Comparison of ENCODE assay signal across 9 cellular contexts in genomic region chr14:88233915-88234314, GRCh38.
DNase-seq lines count a peak whose midpoint lies in the region; ATAC-seq and TF ChIP-seq lines count a peak whose summit lies in the region.
"Had no signal": no experiment of that assay in that cellular context is flagged by ENCODE, and none has a peak within 500 bp of the region (broad histone marks: within the 10 kb centered on the region; RNA-seq: fewer than 3 reads in every experiment).

No MANE protein-coding gene starts in this region.

- no TSS peak for BruUV-seq in Caco-2 (replicated peaks; lab: Mats Ljungman, UMichigan)

- H3K9me3 ChIP-seq in Caco-2, result no peaks in the 10 kb centered on the region

- H3K27me3 ChIP-seq in Caco-2 (replicated peaks; ENCODE audit: control insufficient read depth, insufficient read depth, low read length), result no peaks in the 10 kb centered on the region

- CTCF ChIA-PET in Caco-2 (lab: Charles Lee), result interaction anchor here (0.5 to 2.4 kb wide), 3 partner anchors 45 to 221 kb away, joined by 3 to 14 read pairs (median 4); no protein-coding TSS in a partner anchor

- intact Hi-C loops in Caco-2 (cut with micrococcal nuclease; ENCODE audit: unreplicated experiment), result loop anchor here (1.0 to 2.0 kb wide), 4 partner anchors 45 to 289 kb away; no protein-coding TSS in a partner anchor

- H3K36me3 Mint-ChIP-seq in Caco-2 (ENCODE audit: insufficient read depth, unreplicated experiment), result no peaks in the 10 kb centered on the region
- H3K36me3 Mint-ChIP-seq in naive thymus-derived CD8-positive, alpha-beta T cell, result peaks cover 0 to 12% (median 7%) of the 10 kb centered on the region in 3 donors
- H3K36me3 Mint-ChIP-seq: natural killer cell had no signal

- no peak overlapping the region for H3K4me3 Mint-ChIP-seq in Caco-2 (ENCODE audit: unreplicated experiment)
- no peak overlapping the region for H3K4me3 Mint-ChIP-seq in naive thymus-derived CD8-positive, alpha-beta T cell
- H3K4me3 Mint-ChIP-seq: natural killer cell had no signal

- no peak for ATAC-seq in GM21786 (IDR thresholded peaks at IDR 0.05; ENCODE audit: unreplicated experiment)
- ATAC-seq in naive thymus-derived CD8-positive, alpha-beta T cell, result no peak
- ATAC-seq: natural killer cell had no signal

- no peaks in the 10 kb centered on the region for H3K4me1 Mint-ChIP-seq in Caco-2 (ENCODE audit: low read depth, unreplicated experiment)
- H3K4me1 Mint-ChIP-seq in naive thymus-derived CD8-positive, alpha-beta T cell, result no peaks in the 10 kb centered on the region
- H3K4me1 Mint-ChIP-seq: natural killer cell had no signal

- no peak overlapping the region for H3K4me3 ChIP-seq in Caco-2 (ENCODE audit: low read depth, low read length)
- H3K4me3 ChIP-seq in GM12875 (ENCODE audit: low read depth, low read length), result no peak overlapping the region
- H3K4me3 ChIP-seq in epithelial cell of esophagus (ENCODE audit: low read length), result no peak overlapping the region

- no peaks in the 10 kb centered on the region for H3K27me3 Mint-ChIP-seq in Caco-2 (ENCODE audit: insufficient read depth, unreplicated experiment)
- H3K27me3 Mint-ChIP-seq in naive thymus-derived CD8-positive, alpha-beta T cell, result peaks cover 8 to 35% (median 10%) of the 10 kb centered on the region in 5 donors

- TF ChIP-seq CTCF in Caco-2 (IDR thresholded peaks at IDR 0.05; ENCODE audit: insufficient read depth in 1 of 2, low read depth in 1 of 2, low read length in 1 of 2, severe bottlenecking in 1 of 2, unreplicated experiment in 1 of 2) (peak; percentile 25 to 33), GM12875 (IDR thresholded peaks at IDR 0.05; ENCODE audit: borderline replicate concordance, insufficient read depth, low read depth, low read length) (peak; percentile 66; the same call in 1 of the 2 replicates), epithelial cell of esophagus (IDR thresholded peaks at IDR 0.05; ENCODE audit: insufficient read depth, low read depth, low read length, missing control alignments) (peak; percentile 25)

- POLR2A ChIA-PET in Caco-2 (lab: Charles Lee), result no interaction called here
- POLR2A ChIA-PET in naive thymus-derived CD8-positive, alpha-beta T cell (lab: Charles Lee), result no interaction called here

- no peaks in the 10 kb centered on the region for H3K9me3 Mint-ChIP-seq in Caco-2 (ENCODE audit: unreplicated experiment)
- peaks cover 0 to 12% (median 5%) of the 10 kb centered on the region in 9 donors for H3K9me3 Mint-ChIP-seq in naive thymus-derived CD8-positive, alpha-beta T cell
- H3K9me3 Mint-ChIP-seq: natural killer cell had no signal

- H3K4me1 ChIP-seq in Caco-2, result no peaks in the 10 kb centered on the region

- H3K36me3 ChIP-seq in Caco-2 (ENCODE audit: control insufficient read depth, insufficient read depth, low read length), result no peaks in the 10 kb centered on the region

- DNase-seq in Caco-2 (peak; percentile 36 to 39), NCI-H69 (lab: John Stamatoyannopoulos, UW) (peak; percentile 59), epithelial cell of esophagus (ENCODE audit: low read depth) (peak; percentile 16), NCI-H128 (lab: John Stamatoyannopoulos, UW; ENCODE audit: unreplicated experiment) (no peak), UCSD-AML1 (lab: John Stamatoyannopoulos, UW; ENCODE audit: unreplicated experiment) (no peak)
- DNase-seq in naive thymus-derived CD8-positive, alpha-beta T cell, result no peak
- DNase-seq: natural killer cell had no signal

- H3K27ac Mint-ChIP-seq in Caco-2 (ENCODE audit: unreplicated experiment), result no peak overlapping the region
- no peak overlapping the region for H3K27ac Mint-ChIP-seq in naive thymus-derived CD8-positive, alpha-beta T cell
- H3K27ac Mint-ChIP-seq: natural killer cell had no signal

Comparison
In these comparisons a context has a peak if more than half of its experiments do, and no peak if none do; other contexts are left out.
1. DNase-seq: peak in Caco-2 (2 of 2), NCI-H69 (single experiment) and epithelial cell of esophagus (single experiment); none in NCI-H128 (single experiment), naive thymus-derived CD8-positive, alpha-beta T cell (0 of 10) and UCSD-AML1 (single experiment).
2. Peak in every context shown above with its lines, with median percentiles within 50 percentile points of each other: CTCF ChIP-seq.